In genomic region chr6:16712931-16713484, GRCh38 we compare ENCODE assay signal across 8 cellular contexts. TPM values are rescaled to one million over a fixed set of nuclear protein-coding genes. Genes with fewer than 3 reads are reported as not detected.
DNase-seq lines count a peak whose midpoint lies in the region; FAIRE-seq and TF ChIP-seq lines count a peak whose summit lies in the region.

No MANE protein-coding gene starts in this region.

- H3K9me3 Mint-ChIP-seq in astrocyte (ENCODE audit: unreplicated experiment), result no peaks in the 10 kb centered on the region

- no peak overlapping the region for H3K4me3 Mint-ChIP-seq in astrocyte (ENCODE audit: unreplicated experiment)

- no peak for TF ChIP-seq POLR2A in spleen (IDR thresholded peaks at IDR 0.05)

- WGBS in hepatocyte (ENCODE audit: low lambda C conversion rate, missing lambda C conversion rate), result 70% methylated on average over 7 of the region's 7 CpGs
- 23 to 38% (median 34%) methylated on average over 7 of the region's 7 CpGs for WGBS in spleen, 5 donors

- peak; percentile 97 for DNase-seq in ELR (ENCODE audit: low read depth)
- peak; percentile 96 for DNase-seq in H4 (ENCODE audit: low spot score)
- peak; percentile 65 for DNase-seq in NOMO-1 treated with dmso at 0.1 percent for 144 hours (lab: John Stamatoyannopoulos, UW; ENCODE audit: unreplicated experiment)
- peak; percentile 94 for DNase-seq in astrocyte (ENCODE audit: low read depth)
- DNase-seq in hepatocyte (ENCODE audit: low spot score), result peak; percentile 70
- DNase-seq in spleen, result no peak
- no peak for DNase-seq in middle frontal gyrus (ENCODE audit: extremely low spot score, low spot score)
- DNase-seq in NCI-H510A treated with DMSO at 0.1 percent for 48 hours (lab: John Stamatoyannopoulos, UW), result no peak

- no peaks in the 10 kb centered on the region for H3K9me3 ChIP-seq in astrocyte (ENCODE audit: insufficient read depth, low read depth, low read length)
- no peaks in the 10 kb centered on the region for H3K9me3 ChIP-seq in hepatocyte (ENCODE audit: low read depth)
- H3K9me3 ChIP-seq in spleen, result no peaks in the 10 kb centered on the region

- H3K9ac ChIP-seq in astrocyte (ENCODE audit: low read length), result peak overlapping the region; percentile 77

- peak overlapping the region; percentile 31 for H3K4me3 ChIP-seq in astrocyte (ENCODE audit: insufficient read depth, low read depth, low read length)
- H3K4me3 ChIP-seq in hepatocyte, result no peak overlapping the region
- peak overlapping the region in 2 of 8 donors; percentile 8 to 49 for H3K4me3 ChIP-seq in spleen

- H3K36me3 Mint-ChIP-seq in astrocyte (ENCODE audit: low read depth, unreplicated experiment), result peaks cover 18% of the 10 kb centered on the region

- H3K27me3 ChIP-seq in astrocyte (ENCODE audit: insufficient read depth, low read length), result no peaks in the 10 kb centered on the region
- no peaks in the 10 kb centered on the region for H3K27me3 ChIP-seq in hepatocyte
- no peaks in the 10 kb centered on the region for H3K27me3 ChIP-seq in spleen (replicated peaks in 1 of 7)

- H3K4me1 ChIP-seq in astrocyte (ENCODE audit: insufficient read depth, low read length) (peaks cover 26% of the 10 kb centered on the region), hepatocyte (ENCODE audit: insufficient read depth) (peaks cover 16% of the 10 kb centered on the region), spleen (peaks cover 4 to 61% (median 45%) of the 10 kb centered on the region in 6 donors)

- H3K27ac ChIP-seq in astrocyte (ENCODE audit: low read depth, low read length), result peak overlapping the region; percentile 94
- peak overlapping the region; percentile 85 for H3K27ac ChIP-seq in hepatocyte
- H3K27ac ChIP-seq in spleen, result peak overlapping the region; percentile 76 to 89 (median 85)

- no peaks in the 10 kb centered on the region for H3K27me3 Mint-ChIP-seq in astrocyte (ENCODE audit: low read depth, unreplicated experiment)

- H3K79me2 ChIP-seq in astrocyte (ENCODE audit: insufficient read depth, low read length), result peaks cover 84% of the 10 kb centered on the region
- peaks cover 85% of the 10 kb centered on the region for H3K79me2 ChIP-seq in hepatocyte

- no peaks in the 10 kb centered on the region for H4K20me1 ChIP-seq in astrocyte (ENCODE audit: insufficient read depth, low read length)
- H4K20me1 ChIP-seq in hepatocyte (ENCODE audit: insufficient read depth, poor library complexity, severe bottlenecking), result no peaks in the 10 kb centered on the region

- H3K36me3 ChIP-seq in astrocyte (ENCODE audit: insufficient read depth, low read length) (no peaks in the 10 kb centered on the region), hepatocyte (replicated peaks; ENCODE audit: insufficient read depth, low read depth) (no peaks in the 10 kb centered on the region), spleen (no peaks in the 10 kb centered on the region)

- peak overlapping the region; percentile 4 for H2AFZ ChIP-seq in astrocyte (ENCODE audit: low read depth, low read length)
- H2AFZ ChIP-seq in hepatocyte, result no peak overlapping the region

- peak; percentile 80 for FAIRE-seq in astrocyte (lab: Jason Lieb, UNC)

- intact Hi-C loops in spleen (cut with DNase I; ENCODE audit: low total_unique reads), result no loop called here

- no peaks in the 10 kb centered on the region for H3K9me2 ChIP-seq in hepatocyte (replicated peaks; ENCODE audit: insufficient read depth)

- peaks cover 34% of the 10 kb centered on the region for H3K4me1 Mint-ChIP-seq in astrocyte (ENCODE audit: low read depth, unreplicated experiment)

- H3K27ac Mint-ChIP-seq in astrocyte (ENCODE audit: unreplicated experiment), result peak overlapping the region; percentile 75

- peak overlapping the region; percentile 81 for H3K4me2 ChIP-seq in astrocyte (ENCODE audit: low read length)
- peak overlapping the region; percentile 54 for H3K4me2 ChIP-seq in hepatocyte

- TF ChIP-seq CTCF in astrocyte (IDR thresholded peaks at IDR 0.05; ENCODE audit: insufficient read depth, low read depth, low read length) (peak; percentile 63), hepatocyte (IDR thresholded peaks at IDR 0.05; ENCODE audit: poor library complexity) (peak; percentile 9), spleen (IDR thresholded peaks at IDR 0.05 in 8 of 11, conservative IDR thresholded peaks at IDR 0.05 in 3 of 11) (peak in 7 of 11 experiments; percentile 11 to 59 (median 37))

RNA-seq across cellular contexts. Expression of gene ATXN1, which starts 48.3 kb away (rescaled TPM):
- total RNA-seq in H4 (2014; rRNA removed; shearing (Covaris generic)), result 14.6 and 18.9 TPM in 2 replicates
- total RNA-seq in astrocyte (68.3 and 70.9 TPM in 2 replicates), hepatocyte (28.7 and 32.6 TPM in 2 replicates), spleen (100 to 1,000 TPM in 2 of 7 donors, 10 to 100 TPM in 5; 64.3 to 123 (median 80.5) TPM)
- polyA plus RNA-seq in hepatocyte (14.7 and 16.3 TPM in 2 replicates), spleen (1 to 10 TPM; 3.5 to 9.4 (median 5.1) TPM)

Comparison
In these comparisons a context has a peak if more than half of its experiments do, and no peak if none do; other contexts are left out.
1. DNase-seq: peak in ELR (single experiment), H4 (single experiment), NOMO-1 treated with dmso at 0.1 percent for 144 hours (single experiment), astrocyte (single experiment) and hepatocyte (single experiment); none in spleen (single experiment), middle frontal gyrus (single experiment) and NCI-H510A treated with DMSO at 0.1 percent for 48 hours (single experiment).
2. CTCF ChIP-seq: peak in every context shown above with its lines; median percentile 63 in astrocyte; 37 in spleen; 9 in hepatocyte.
3. Peak in every context shown above with its lines, with median percentiles within 50 percentile points of each other: H3K27ac ChIP-seq.